ENCODE assay signal across 10 cellular contexts in genomic region chr17:64115871-64116534, GRCh38. TPM values are rescaled to one million over a fixed set of nuclear protein-coding genes. Genes with fewer than 3 reads are reported as not detected.
DNase-seq lines count a peak whose midpoint lies in the region; ATAC-seq and TF ChIP-seq lines count a peak whose summit lies in the region.
"Had no signal": no experiment of that assay in that cellular context is flagged by ENCODE, and none has a peak within 500 bp of the region (broad histone marks: within the 10 kb centered on the region; RNA-seq: fewer than 3 reads in every experiment).

No MANE protein-coding gene starts in this region.

- H3K36me3 Mint-ChIP-seq in T-helper 1 cell treated with Interleukin-12 subunit alpha and Interleukin-12 subunit beta and Interleukin-4 antibody, amounts not matched to agents 30 μg/mL and 1 μg/mL, for 36 hours (ENCODE audit: low read depth) = peaks cover 46% of the 10 kb centered on the region
- peaks cover 11% of the 10 kb centered on the region for H3K36me3 Mint-ChIP-seq in Caco-2 (ENCODE audit: insufficient read depth, unreplicated experiment)
- H3K36me3 Mint-ChIP-seq: type B pancreatic cell had no signal

- H3K4me3 ChIP-seq in right atrium auricular region (no peak overlapping the region), fibroblast of lung (replicated peaks in 1 of 4; ENCODE audit: control extremely low read depth in 1 of 4, insufficient read depth in 1 of 4, low read depth in 3 of 4, low read length in 4 of 4) (no peak overlapping the region), upper lobe of left lung (no peak overlapping the region), Caco-2 (ENCODE audit: low read depth, low read length) (no peak overlapping the region)

- 53 to 54% methylated on average over 7 of the region's 7 CpGs for WGBS in upper lobe of left lung, 2 donors

- H3K4me1 ChIP-seq in right atrium auricular region (peaks cover 0 to 23% of the 10 kb centered on the region in 2 donors), fibroblast of lung (ENCODE audit: control insufficient read depth, extremely low read depth, insufficient read depth, low read length) (peaks cover 8% of the 10 kb centered on the region), upper lobe of left lung (peaks cover 53 to 72% (median 61%) of the 10 kb centered on the region in 4 donors), Caco-2 (peaks cover 9% of the 10 kb centered on the region; the same call in 1 of the 2 replicates)

- no peaks in the 10 kb centered on the region for H3K79me2 ChIP-seq in fibroblast of lung (ENCODE audit: control insufficient read depth, insufficient read depth, low read length)

- intact Hi-C loops in Right ventricle myocardium inferior (cut with DNase I) (no loop called here), Caco-2 (cut with micrococcal nuclease; ENCODE audit: unreplicated experiment) (loop anchor here (2.0 kb wide), 1 partner anchor 15 kb away; the partner anchor contains the start of gene ERN1)

- H4K20me1 ChIP-seq in fibroblast of lung (ENCODE audit: control insufficient read depth, extremely low read depth, insufficient read depth, low read length) = no peaks in the 10 kb centered on the region

- H3K9ac ChIP-seq in fibroblast of lung (ENCODE audit: insufficient read depth, low read length) = no peak overlapping the region

- TF ChIP-seq CTCF in right atrium auricular region (IDR thresholded peaks at IDR 0.05) (no peak), fibroblast of lung (conservative IDR thresholded peaks at IDR 0.05 in 1 of 2, IDR thresholded peaks at IDR 0.05 in 1 of 2; ENCODE audit: low read depth in 1 of 2, low read length in 2 of 2) (no peak), upper lobe of left lung (IDR thresholded peaks at IDR 0.05) (no peak), Caco-2 (IDR thresholded peaks at IDR 0.05; ENCODE audit: insufficient read depth in 1 of 2, low read depth in 1 of 2, low read length in 1 of 2, severe bottlenecking in 1 of 2, unreplicated experiment in 1 of 2) (no peak)

- DNase-seq in Right ventricle myocardium inferior (ENCODE audit: missing footprints) (no peak), right atrium auricular region (ENCODE audit: low spot score) (no peak), fibroblast of lung (ENCODE audit: low read depth in 2 of 2) (peak; percentile 89 to 92), upper lobe of left lung (no peak), NCI-H82 treated with DMSO at 0.1 percent for 48 hours (lab: John Stamatoyannopoulos, UW; ENCODE audit: unreplicated experiment) (no peak), Caco-2 (no peak), pons (ENCODE audit: low spot score) (no peak)

- H3K27me3 Mint-ChIP-seq in T-helper 1 cell treated with Interleukin-12 subunit alpha and Interleukin-12 subunit beta and Interleukin-4 antibody, amounts not matched to agents 30 μg/mL and 1 μg/mL, for 36 hours (ENCODE audit: low read depth) = no peaks in the 10 kb centered on the region
- H3K27me3 Mint-ChIP-seq in Caco-2 (ENCODE audit: insufficient read depth, unreplicated experiment) = no peaks in the 10 kb centered on the region
- H3K27me3 Mint-ChIP-seq: type B pancreatic cell had no signal

- POLR2A ChIA-PET in Caco-2 (lab: Charles Lee) = no interaction called here

- peak; percentile 31 for ATAC-seq in Right ventricle myocardium inferior
- peak; percentile 45 to 71 for ATAC-seq in upper lobe of left lung (ENCODE audit: low FRiP score in 2 of 2)

- no peaks in the 10 kb centered on the region for H3K9me3 Mint-ChIP-seq in T-helper 1 cell treated with Interleukin-12 subunit alpha and Interleukin-12 subunit beta and Interleukin-4 antibody, amounts not matched to agents 30 μg/mL and 1 μg/mL, for 36 hours
- no peaks in the 10 kb centered on the region for H3K9me3 Mint-ChIP-seq in Caco-2 (ENCODE audit: unreplicated experiment)
- H3K9me3 Mint-ChIP-seq: memory B cell, type B pancreatic cell had no signal

- TF ChIP-seq POLR2A in upper lobe of left lung (IDR thresholded peaks at IDR 0.05) = no peak

- H3K9me3 ChIP-seq in right atrium auricular region (no peaks in the 10 kb centered on the region), fibroblast of lung (ENCODE audit: control insufficient read depth, insufficient read depth, low read depth, low read length) (no peaks in the 10 kb centered on the region), upper lobe of left lung (no peaks in the 10 kb centered on the region), Caco-2 (no peaks in the 10 kb centered on the region)

- CTCF ChIA-PET in Caco-2 (lab: Charles Lee) = no interaction called here

- no peak overlapping the region for H2AFZ ChIP-seq in fibroblast of lung (ENCODE audit: low read length)

- H3K4me1 Mint-ChIP-seq in T-helper 1 cell treated with Interleukin-12 subunit alpha and Interleukin-12 subunit beta and Interleukin-4 antibody, amounts not matched to agents 30 μg/mL and 1 μg/mL, for 36 hours (ENCODE audit: low read depth) = peaks cover 50% of the 10 kb centered on the region
- H3K4me1 Mint-ChIP-seq in Caco-2 (ENCODE audit: low read depth, unreplicated experiment) = peaks cover 9% of the 10 kb centered on the region

- H3K27ac ChIP-seq in right atrium auricular region = no peak overlapping the region
- H3K27ac ChIP-seq in fibroblast of lung (ENCODE audit: insufficient read depth, low read length) = no peak overlapping the region
- peak overlapping the region; percentile 32 to 69 (median 58) for H3K27ac ChIP-seq in upper lobe of left lung

- H3K27me3 ChIP-seq in right atrium auricular region = no peaks in the 10 kb centered on the region
- no peaks in the 10 kb centered on the region for H3K27me3 ChIP-seq in fibroblast of lung (ENCODE audit: control insufficient read depth, insufficient read depth, low read length)
- no peaks in the 10 kb centered on the region for H3K27me3 ChIP-seq in upper lobe of left lung
- H3K27me3 ChIP-seq in Caco-2 (replicated peaks; ENCODE audit: control insufficient read depth, insufficient read depth, low read length) = no peaks in the 10 kb centered on the region

- H3K4me2 ChIP-seq in fibroblast of lung (ENCODE audit: extremely low read depth, insufficient read depth, low read length) = peak overlapping the region; percentile 46

- no TSS peak for BruUV-seq in Caco-2 (replicated peaks; lab: Mats Ljungman, UMichigan)

- no peaks in the 10 kb centered on the region for H3K36me3 ChIP-seq in right atrium auricular region
- H3K36me3 ChIP-seq in fibroblast of lung (ENCODE audit: control insufficient read depth, insufficient read depth, low read length) = no peaks in the 10 kb centered on the region
- no peaks in the 10 kb centered on the region for H3K36me3 ChIP-seq in upper lobe of left lung
- H3K36me3 ChIP-seq in Caco-2 (ENCODE audit: control insufficient read depth, insufficient read depth, low read length) = no peaks in the 10 kb centered on the region

- TF ChIP-seq EP300 in upper lobe of left lung (IDR thresholded peaks at IDR 0.05) = peak in 1 of 4 donors; percentile 66

- H3K27ac Mint-ChIP-seq in T-helper 1 cell treated with Interleukin-12 subunit alpha and Interleukin-12 subunit beta and Interleukin-4 antibody, amounts not matched to agents 30 μg/mL and 1 μg/mL, for 36 hours = peak overlapping the region; percentile 55
- no peak overlapping the region for H3K27ac Mint-ChIP-seq in Caco-2 (ENCODE audit: unreplicated experiment)
- H3K27ac Mint-ChIP-seq: memory B cell, type B pancreatic cell had no signal

- peak overlapping the region; percentile 13 for H3K4me3 Mint-ChIP-seq in T-helper 1 cell treated with Interleukin-12 subunit alpha and Interleukin-12 subunit beta and Interleukin-4 antibody, amounts not matched to agents 30 μg/mL and 1 μg/mL, for 36 hours
- H3K4me3 Mint-ChIP-seq in Caco-2 (ENCODE audit: unreplicated experiment) = no peak overlapping the region
- H3K4me3 Mint-ChIP-seq: memory B cell, type B pancreatic cell had no signal

RNA-seq across cellular contexts. Expression of gene ERN1, which starts 13.9 kb away (rescaled TPM):
- 7.1 TPM for total RNA-seq in Right ventricle myocardium inferior
- total RNA-seq in right atrium auricular region = 10 to 100 TPM in 1 of 2 donors, 1 to 10 TPM in 1; 7.0 to 11.9 TPM
- total RNA-seq in fibroblast of lung = 11.7 and 13.9 TPM in 2 replicates
- 3.3 and 3.4 TPM in 2 replicates for polyA plus RNA-seq in fibroblast of lung
- 2.1 and 2.2 TPM in 2 replicates for polyA plus RNA-seq in fibroblast of lung (2012)
- polyA minus RNA-seq in fibroblast of lung (ENCODE audit: low replicate concordance) = 3.9 and 4.4 TPM in 2 replicates
- total RNA-seq in upper lobe of left lung = 10 to 100 TPM; 32.8 to 65.0 (median 41.9) TPM
- total RNA-seq in Caco-2 (2022) = 24.3 and 27.5 TPM in 2 replicates

Comparison
In these comparisons a context has a peak if more than half of its experiments do, and no peak if none do; other contexts are left out.
1. DNase-seq: peak in fibroblast of lung (2 of 2); none in Right ventricle myocardium inferior (single experiment), right atrium auricular region (single experiment), upper lobe of left lung (0 of 2), NCI-H82 treated with DMSO at 0.1 percent for 48 hours (single experiment), Caco-2 (0 of 2) and pons (single experiment).
2. H3K27ac ChIP-seq: peak in upper lobe of left lung (4 of 4); none in right atrium auricular region (0 of 2) and fibroblast of lung (single experiment).